Comparison of ENCODE assay signal across 8 cellular contexts in the genomic region with DNA sequence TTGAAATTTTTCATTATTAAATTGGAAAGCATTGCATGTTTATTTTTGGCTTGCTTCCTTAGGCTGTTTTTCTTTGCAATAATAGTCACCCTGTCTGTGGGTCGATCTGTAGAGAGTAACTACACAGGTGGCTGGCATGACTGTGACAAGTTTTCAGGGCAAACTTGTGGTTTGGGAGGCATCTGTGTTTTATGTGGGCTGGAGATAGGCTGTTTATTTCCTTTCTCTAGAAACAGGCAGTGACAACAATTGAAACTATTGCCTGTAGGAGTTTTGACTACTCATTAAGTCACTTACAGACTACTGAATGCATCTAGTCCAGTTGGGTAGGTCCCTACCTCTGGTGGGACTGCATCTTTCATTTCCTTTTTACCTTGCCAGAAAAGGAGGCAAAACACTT.
DNase-seq lines count a peak whose midpoint lies in the region; ATAC-seq and TF ChIP-seq lines count a peak whose summit lies in the region.

No MANE protein-coding gene starts in this region.

- no peak overlapping the region for H3K27ac Mint-ChIP-seq in activated T-cell treated with anti-CD3 and anti-CD28 coated beads, Interleukin-2, amount 50 U/mL, for 24 hours
- H3K27ac Mint-ChIP-seq in stimulated activated naive CD8-positive, alpha-beta T cell treated with anti-CD3 and anti-CD28 coated beads, Interleukin-15, amount 100 ng/mL, for 72 hours = no peak overlapping the region

- H3K36me3 ChIP-seq in MM.1S (replicated peaks; ENCODE audit: insufficient read depth, low read length) (no peaks in the 10 kb centered on the region), H7 (replicated peaks; ENCODE audit: control insufficient read depth, insufficient read depth, low read length) (no peaks in the 10 kb centered on the region)

- ATAC-seq in stimulated activated naive CD8-positive, alpha-beta T cell treated with anti-CD3 and anti-CD28 coated beads, Interleukin-15, amount 100 ng/mL, for 72 hours = peak; percentile 98

- peak; percentile 58 for DNase-seq in activated T-cell treated with anti-CD3 and anti-CD28 coated beads for 24 hours (ENCODE audit: low read depth)
- DNase-seq in activated T-cell treated with anti-CD3 and anti-CD28 coated beads, Interleukin-2, amount 50 U/mL, for 24 hours = no peak
- peak; percentile 88 for DNase-seq in MM.1S
- peak; percentile 56 for DNase-seq in central memory CD4-positive, alpha-beta T cell
- peak; percentile 21 to 67 for DNase-seq in stimulated activated naive CD8-positive, alpha-beta T cell treated with anti-CD3 and anti-CD28 coated beads, Interleukin-15, amount 100 ng/mL, for 72 hours
- no peak for DNase-seq in RWPE1 (ENCODE audit: low spot score)
- no peak for DNase-seq in medulla oblongata (ENCODE audit: extremely low spot score)
- DNase-seq in H7 = no peak

- H3K27me3 ChIP-seq in MM.1S (replicated peaks; ENCODE audit: insufficient read depth, low read length) (no peaks in the 10 kb centered on the region), H7 (ENCODE audit: control insufficient read depth, insufficient read depth, low read length) (no peaks in the 10 kb centered on the region)

- peaks cover 38% of the 10 kb centered on the region for H3K4me1 Mint-ChIP-seq in activated T-cell treated with anti-CD3 and anti-CD28 coated beads, Interleukin-2, amount 50 U/mL, for 24 hours (ENCODE audit: low read depth)
- H3K4me1 Mint-ChIP-seq in stimulated activated naive CD8-positive, alpha-beta T cell treated with anti-CD3 and anti-CD28 coated beads, Interleukin-15, amount 100 ng/mL, for 72 hours = peaks cover 19% of the 10 kb centered on the region

- H3K4me3 ChIP-seq in MM.1S (ENCODE audit: low read length) (no peak overlapping the region), H7 (ENCODE audit: insufficient read depth, low read depth, low read length) (no peak overlapping the region)

- H2AFZ ChIP-seq in MM.1S (ENCODE audit: low read length) = no peak overlapping the region

- POLR2A ChIA-PET in RWPE1 (lab: Yijun Ruan, JAX; ENCODE audit: low non-redundant PET) = no interaction called here

- CTCF ChIA-PET in RWPE1 (lab: Yijun Ruan, JAX) = no interaction called here

- H3K4me3 Mint-ChIP-seq in activated T-cell treated with anti-CD3 and anti-CD28 coated beads, Interleukin-2, amount 50 U/mL, for 24 hours = no peak overlapping the region
- H3K4me3 Mint-ChIP-seq in stimulated activated naive CD8-positive, alpha-beta T cell treated with anti-CD3 and anti-CD28 coated beads, Interleukin-15, amount 100 ng/mL, for 72 hours = no peak overlapping the region

- H3K36me3 Mint-ChIP-seq in activated T-cell treated with anti-CD3 and anti-CD28 coated beads, Interleukin-2, amount 50 U/mL, for 24 hours (ENCODE audit: low read depth) = no peaks in the 10 kb centered on the region

- H3K9me2 ChIP-seq in MM.1S (replicated peaks; ENCODE audit: insufficient read depth, low read length) = no peaks in the 10 kb centered on the region

- H3K27ac ChIP-seq in MM.1S (ENCODE audit: low read length) = peak overlapping the region; percentile 17; the same call in 1 of the 2 replicates
- no peak overlapping the region for H3K27ac ChIP-seq in RWPE1

- peaks cover 14% of the 10 kb centered on the region; the same call in 1 of the 2 replicates for H3F3A ChIP-seq in MM.1S (ENCODE audit: insufficient read depth, low read length)

- peaks cover 21% of the 10 kb centered on the region for H3K4me1 ChIP-seq in MM.1S (ENCODE audit: low read length)

- no peak overlapping the region for H3K9ac ChIP-seq in MM.1S (ENCODE audit: low read length)

- H3K9me3 Mint-ChIP-seq in activated T-cell treated with anti-CD3 and anti-CD28 coated beads, Interleukin-2, amount 50 U/mL, for 24 hours = no peaks in the 10 kb centered on the region
- H3K9me3 Mint-ChIP-seq in stimulated activated naive CD8-positive, alpha-beta T cell treated with anti-CD3 and anti-CD28 coated beads, Interleukin-15, amount 100 ng/mL, for 72 hours = no peaks in the 10 kb centered on the region

- no peaks in the 10 kb centered on the region for H3K79me2 ChIP-seq in MM.1S (ENCODE audit: low read length)

- no peak for TF ChIP-seq CTCF in MM.1S (IDR thresholded peaks at IDR 0.05; ENCODE audit: low read length)
- TF ChIP-seq CTCF in RWPE1 (conservative IDR thresholded peaks at IDR 0.05; ENCODE audit: low read depth) = no peak

- H3K27me3 Mint-ChIP-seq in activated T-cell treated with anti-CD3 and anti-CD28 coated beads, Interleukin-2, amount 50 U/mL, for 24 hours = no peaks in the 10 kb centered on the region
- H3K27me3 Mint-ChIP-seq in stimulated activated naive CD8-positive, alpha-beta T cell treated with anti-CD3 and anti-CD28 coated beads, Interleukin-15, amount 100 ng/mL, for 72 hours = no peaks in the 10 kb centered on the region

- peak overlapping the region; percentile 23; the same call in 1 of the 2 replicates for H3K4me2 ChIP-seq in MM.1S (ENCODE audit: low read depth, low read length)

- H3K9me3 ChIP-seq in MM.1S (replicated peaks; ENCODE audit: insufficient read depth, low read length) = no peaks in the 10 kb centered on the region

- H4K20me1 ChIP-seq in MM.1S (ENCODE audit: insufficient read depth, low read length) = no peaks in the 10 kb centered on the region

Comparison
In these comparisons a context has a peak if more than half of its experiments do, and no peak if none do; other contexts are left out.
1. DNase-seq: peak in activated T-cell treated with anti-CD3 and anti-CD28 coated beads for 24 hours (single experiment), MM.1S (single experiment), central memory CD4-positive, alpha-beta T cell (single experiment) and stimulated activated naive CD8-positive, alpha-beta T cell treated with anti-CD3 and anti-CD28 coated beads, Interleukin-15, amount 100 ng/mL, for 72 hours (2 of 2); none in activated T-cell treated with anti-CD3 and anti-CD28 coated beads, Interleukin-2, amount 50 U/mL, for 24 hours (single experiment), RWPE1 (single experiment), medulla oblongata (single experiment) and H7 (single experiment).